ENCODE assay signal across 21 cellular contexts in the genomic region with DNA sequence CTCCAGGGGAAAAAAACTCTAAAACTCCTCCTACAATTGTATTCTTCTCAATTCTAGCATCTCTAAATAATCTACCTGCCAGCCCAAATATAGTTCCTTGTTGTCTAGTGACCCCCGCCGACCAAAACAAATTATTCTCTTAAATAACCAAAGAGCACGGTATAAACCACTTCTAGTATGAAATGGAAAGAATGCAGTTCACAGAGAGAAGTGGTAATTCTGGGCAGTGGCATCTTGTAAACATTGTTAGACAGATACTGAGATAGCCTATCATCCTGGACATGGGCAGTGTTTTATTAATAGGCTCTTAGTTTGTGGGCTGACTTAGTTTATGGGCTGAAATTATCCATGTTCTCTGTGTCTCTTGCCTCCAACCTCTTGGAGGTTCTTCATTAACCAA.
"Had no signal": no experiment of that assay in that cellular context is flagged by ENCODE, and none has a peak within 500 bp of the region (broad histone marks: within the 10 kb centered on the region; RNA-seq: fewer than 3 reads in every experiment).

No MANE protein-coding gene starts in this region.

- H3K36me3 Mint-ChIP-seq: immature natural killer cell had no signal

- H3K4me1 Mint-ChIP-seq: immature natural killer cell had no signal

- H3K27ac Mint-ChIP-seq: immature natural killer cell had no signal

- ATAC-seq: foreskin keratinocyte, gastroesophageal sphincter, heart left ventricle, left colon, left lobe of liver, left ventricle myocardium superior had no signal

- H3K4me3 ChIP-seq: coronary artery, dorsolateral prefrontal cortex, esophagus muscularis mucosa, gastroesophageal sphincter, heart left ventricle, hepatocyte, lower lobe of right lung had no signal

- H3K27ac ChIP-seq: coronary artery, dorsolateral prefrontal cortex, esophagus muscularis mucosa, foreskin keratinocyte, gastroesophageal sphincter, heart left ventricle, hepatocyte, lower lobe of right lung had no signal

- H3K27me3 ChIP-seq: dorsolateral prefrontal cortex, esophagus muscularis mucosa, foreskin keratinocyte, gastroesophageal sphincter, heart left ventricle, hepatocyte had no signal

- H3K4me1 ChIP-seq: esophagus muscularis mucosa, foreskin keratinocyte, gastroesophageal sphincter, heart left ventricle, lower lobe of right lung had no signal

- H3K4me3 Mint-ChIP-seq: immature natural killer cell had no signal

- DNase-seq: dermis blood vessel endothelial cell; dorsolateral prefrontal cortex; effector CD4-positive, alpha-beta T cell; effector memory CD4-positive, alpha-beta T cell; foreskin keratinocyte; heart left ventricle; hypothalamus; immature natural killer cell; islet precursor cell; kidney; kidney glomerular epithelial cell; left colon; left ventricle myocardium superior; lower lobe of right lung; mesenchymal stem cell; midbrain had no signal

- H3K36me3 ChIP-seq: esophagus muscularis mucosa, gastroesophageal sphincter, heart left ventricle, lower lobe of right lung had no signal
